In the genomic region with DNA sequence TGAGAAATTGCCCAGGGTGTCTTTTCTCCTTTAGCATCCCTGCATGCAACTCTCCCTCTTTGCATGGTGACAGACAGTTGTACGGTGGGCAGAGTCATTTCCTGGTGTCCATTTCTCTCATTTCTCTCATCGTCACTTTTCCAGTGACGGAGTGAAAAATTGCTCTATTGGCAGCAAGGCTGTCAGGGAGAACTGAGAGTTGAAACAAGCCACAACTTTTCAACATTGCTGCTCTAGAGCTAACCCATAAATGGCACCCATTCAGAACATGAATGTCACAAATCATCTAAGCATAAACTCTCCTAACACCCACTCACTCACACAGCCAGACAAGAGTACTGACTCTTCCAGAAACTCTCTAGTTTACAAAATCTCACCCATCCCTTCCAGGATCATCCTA, we compare ENCODE assay signal across 17 cellular contexts.
"Had no signal": no experiment of that assay in that cellular context is flagged by ENCODE, and none has a peak within 500 bp of the region (broad histone marks: within the 10 kb centered on the region; RNA-seq: fewer than 3 reads in every experiment).

No MANE protein-coding gene starts in this region.

- DNase-seq: activated CD4-positive, alpha-beta T cell treated with anti-CD3 and anti-CD28 coated beads, Interleukin-2, amount 50 U/mL, for 4 hours; activated naive CD8-positive, alpha-beta T cell treated with anti-CD3 and anti-CD28 coated beads, Interleukin-2, amount 10 ng/mL, durations not matched to agents 7 days and 5 days; amygdala; effector memory CD4-positive, alpha-beta T cell; lower lobe of right lung; naive thymus-derived CD8-positive, alpha-beta T cell; pancreas; right lobe of liver; stimulated activated CD4-positive, alpha-beta T cell treated with anti-CD3 and anti-CD28 coated beads, Interleukin-4, amount 100 ng/mL, for 4 hours; stimulated activated naive CD4-positive, alpha-beta T cell treated with Interleukin-2 at 50 U/mL for 16 hours; thyroid gland had no signal

- H3K27ac ChIP-seq: cardiac muscle cell, epithelial cell of prostate, lower lobe of right lung, neutrophil, pancreas, right lobe of liver, thyroid gland had no signal

- H3K4me3 Mint-ChIP-seq: activated naive CD8-positive, alpha-beta T cell treated with anti-CD3 and anti-CD28 coated beads, Interleukin-2, amount 10 ng/mL, durations not matched to agents 7 days and 5 days; activated T-helper 1 cell treated with anti-CD3 and anti-CD28 coated beads, Interleukin-12 subunit alpha, Interleukin-12 subunit beta, Interleukin-2, Interleukin-4 antibody, amounts not matched to agents 30 ng/mL and 10 ng/mL and 1 ng/mL, durations not matched to agents 14 hours and 24 hours and 36 hours; naive thymus-derived CD8-positive, alpha-beta T cell; T-helper 1 cell treated with Interleukin-12 subunit alpha and Interleukin-12 subunit beta and Interleukin-4 antibody, amounts not matched to agents 30 μg/mL and 1 μg/mL, for 36 hours had no signal

- H3K4me1 ChIP-seq: lower lobe of right lung, pancreas, thyroid gland had no signal

- H3K4me3 ChIP-seq: cardiac muscle cell, lower lobe of right lung, pancreas, right lobe of liver, smooth muscle cell, thyroid gland had no signal

- ATAC-seq: lower lobe of right lung; naive thymus-derived CD8-positive, alpha-beta T cell; pancreas; right lobe of liver had no signal

- H3K9me3 ChIP-seq: pancreas, thyroid gland had no signal

- H3K27me3 Mint-ChIP-seq: activated naive CD8-positive, alpha-beta T cell treated with anti-CD3 and anti-CD28 coated beads, Interleukin-2, amount 10 ng/mL, durations not matched to agents 7 days and 5 days; naive thymus-derived CD8-positive, alpha-beta T cell had no signal

- H3K27ac Mint-ChIP-seq: activated naive CD8-positive, alpha-beta T cell treated with anti-CD3 and anti-CD28 coated beads, Interleukin-2, amount 10 ng/mL, durations not matched to agents 7 days and 5 days; activated T-helper 1 cell treated with anti-CD3 and anti-CD28 coated beads, Interleukin-12 subunit alpha, Interleukin-12 subunit beta, Interleukin-2, Interleukin-4 antibody, amounts not matched to agents 30 ng/mL and 10 ng/mL and 1 ng/mL, durations not matched to agents 14 hours and 24 hours and 36 hours; T-helper 1 cell treated with Interleukin-12 subunit alpha and Interleukin-12 subunit beta and Interleukin-4 antibody, amounts not matched to agents 30 μg/mL and 1 μg/mL, for 36 hours had no signal

- H3K27me3 ChIP-seq: cardiac muscle cell, neutrophil, pancreas, right lobe of liver, thyroid gland had no signal

- H3K36me3 ChIP-seq: cardiac muscle cell, lower lobe of right lung, neutrophil, pancreas, right lobe of liver, thyroid gland had no signal
